Comparison of ENCODE assay signal across 9 cellular contexts in genomic region chr1:225746361-225747179, GRCh38. TPM values are rescaled to one million over a fixed set of nuclear protein-coding genes. Genes with fewer than 3 reads are reported as not detected.
DNase-seq lines count a peak whose midpoint lies in the region; ATAC-seq and TF ChIP-seq lines count a peak whose summit lies in the region.
"Had no signal": no experiment of that assay in that cellular context is flagged by ENCODE, and none has a peak within 500 bp of the region (broad histone marks: within the 10 kb centered on the region; RNA-seq: fewer than 3 reads in every experiment).

No MANE protein-coding gene starts in this region.

- ATAC-seq in GM18861 (IDR thresholded peaks at IDR 0.05; ENCODE audit: unreplicated experiment), result peak; percentile 76
- ATAC-seq in upper lobe of left lung (ENCODE audit: low FRiP score in 2 of 2), result peak; percentile 90 to 96

- H3K4me1 ChIP-seq in ectodermal cell (ENCODE audit: control insufficient read depth, insufficient read depth, low read length) (peaks cover 7% of the 10 kb centered on the region), upper lobe of left lung (peaks cover 0 to 20% (median 18%) of the 10 kb centered on the region in 4 donors)

- WGBS in ectodermal cell, 2 experiments, result 23 to 26% methylated on average over 18 of the region's 18 CpGs
- 50 to 55% methylated on average over 18 of the region's 18 CpGs for whole genome bisulfite sequencing in upper lobe of left lung, 2 donors

- H3K27ac ChIP-seq in ectodermal cell (ENCODE audit: insufficient read depth, low read depth, low read length, poor library complexity, severe bottlenecking) (peak overlapping the region; percentile 55), upper lobe of left lung (peak overlapping the region; percentile 80 to 88 (median 84))
- H3K27ac ChIP-seq: KMS-11 had no signal

- no peak overlapping the region for H3K4me3 ChIP-seq in ectodermal cell (ENCODE audit: insufficient read depth, low read depth, low read length)
- H3K4me3 ChIP-seq in upper lobe of left lung, result peak overlapping the region in 3 of 4 donors; percentile 31 to 41 (median 38)

- peaks cover 24% of the 10 kb centered on the region for H3K27me3 ChIP-seq in ectodermal cell (ENCODE audit: control insufficient read depth, insufficient read depth, low read length, poor library complexity, severe bottlenecking)
- no peaks in the 10 kb centered on the region for H3K27me3 ChIP-seq in upper lobe of left lung

- H3K36me3 ChIP-seq in ectodermal cell (ENCODE audit: control insufficient read depth, insufficient read depth, low read length) (no peaks in the 10 kb centered on the region), upper lobe of left lung (no peaks in the 10 kb centered on the region)

- TF ChIP-seq CTCF in upper lobe of left lung (IDR thresholded peaks at IDR 0.05), result peak in 1 of 6 experiments; percentile 33

- peak in 1 of 4 donors; percentile 11 for TF ChIP-seq EP300 in upper lobe of left lung (IDR thresholded peaks at IDR 0.05)

- peak in 1 of 4 donors; percentile 49 for TF ChIP-seq POLR2A in upper lobe of left lung (IDR thresholded peaks at IDR 0.05)

- H3K9me3 ChIP-seq in ectodermal cell (ENCODE audit: control insufficient read depth, low read length) (no peaks in the 10 kb centered on the region), upper lobe of left lung (no peaks in the 10 kb centered on the region)

- DNase-seq in NCI-H345 (lab: John Stamatoyannopoulos, UW) (peak; percentile 85), lung microvascular endothelial cell (ENCODE audit: low read depth in 2 of 2) (peak; percentile 54 to 88), upper lobe of left lung (peak; percentile 65 to 72), NK-92 (lab: John Stamatoyannopoulos, UW; ENCODE audit: unreplicated experiment) (no peak), Kasumi-1 (lab: John Stamatoyannopoulos, UW) (no peak)
- DNase-seq in stimulated activated CD4-positive, alpha-beta T cell treated with anti-CD3 and anti-CD28 coated beads, Interleukin-15, amount 100 ng/mL, for 24 hours, result no peak

RNA-seq across cellular contexts. Expression of gene SRP9, which starts 31.1 kb away (rescaled TPM):
- 554 TPM for polyA plus RNA-seq in ectodermal cell (2013, experiment 1 of 4)
- 571 TPM for polyA plus RNA-seq in ectodermal cell (2013, experiment 2 of 4)
- polyA plus RNA-seq in ectodermal cell (2013, experiment 3 of 4), result 429 TPM
- 484 TPM for polyA plus RNA-seq in ectodermal cell (2013, experiment 4 of 4)
- 136 and 170 TPM in 2 replicates for total RNA-seq in lung microvascular endothelial cell
- total RNA-seq in upper lobe of left lung, result 100 to 1,000 TPM in 4 of 6 donors, 10 to 100 TPM in 2; 34.5 to 157 (median 125) TPM

Comparison
In these comparisons a context has a peak if more than half of its experiments do, and no peak if none do; other contexts are left out.
1. DNase-seq: peak in NCI-H345 (single experiment), lung microvascular endothelial cell (2 of 2) and upper lobe of left lung (2 of 2); none in stimulated activated CD4-positive, alpha-beta T cell treated with anti-CD3 and anti-CD28 coated beads, Interleukin-15, amount 100 ng/mL, for 24 hours (single experiment), NK-92 (single experiment) and Kasumi-1 (0 of 2).